Comparison of ENCODE assay signal across 10 cellular contexts in the genomic region with DNA sequence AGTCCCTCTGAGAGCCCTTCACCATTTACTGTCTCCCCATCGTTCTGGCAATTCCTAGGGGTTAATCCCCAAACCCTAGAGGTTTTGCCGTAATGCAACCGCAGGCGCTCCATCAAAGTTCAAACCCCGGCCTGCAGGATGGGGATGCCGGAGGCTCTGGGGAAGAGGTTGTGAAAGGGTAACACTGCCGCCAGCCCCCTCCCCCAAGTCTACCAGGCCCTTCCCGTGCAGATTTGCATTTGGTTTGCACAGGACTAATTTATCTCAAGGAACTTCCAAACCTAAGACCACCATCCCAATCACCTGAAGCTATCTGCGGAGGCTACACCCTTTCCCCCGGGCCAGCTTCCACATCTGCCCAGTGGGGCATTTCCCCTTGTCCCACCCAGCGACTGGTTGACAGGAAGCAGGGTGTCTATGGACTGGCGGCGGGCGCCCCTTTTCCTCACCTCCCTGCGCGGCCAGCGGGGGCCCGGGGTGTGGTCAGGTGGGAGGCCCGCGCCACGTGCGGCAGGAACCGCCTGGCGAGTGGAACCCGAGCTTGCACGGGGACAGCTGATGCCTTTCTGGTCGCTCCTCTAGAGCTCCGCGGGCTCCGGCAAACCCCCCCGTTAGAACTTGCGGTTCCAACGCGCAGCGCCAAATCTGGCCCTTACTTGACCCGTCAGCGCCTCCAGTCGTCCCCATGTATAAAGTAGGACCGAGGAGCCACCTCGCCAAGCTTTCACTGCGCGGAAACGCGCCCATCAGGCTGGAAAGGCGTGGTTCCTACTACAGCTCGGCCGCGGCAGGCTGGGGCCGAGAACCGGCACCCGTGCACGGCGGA. TPM values are rescaled to one million over a fixed set of nuclear protein-coding genes. Genes with fewer than 3 reads are reported as not detected.
DNase-seq lines count a peak whose midpoint lies in the region; ATAC-seq, FAIRE-seq and TF ChIP-seq lines count a peak whose summit lies in the region.
"Had no signal": no experiment of that assay in that cellular context is flagged by ENCODE, and none has a peak within 500 bp of the region (broad histone marks: within the 10 kb centered on the region; RNA-seq: fewer than 3 reads in every experiment).

No MANE protein-coding gene starts in this region.

- no peak overlapping the region for H3K27ac ChIP-seq in tibial artery
- H3K27ac ChIP-seq: ovary had no signal

- no peaks in the 10 kb centered on the region for H3K4me1 Mint-ChIP-seq in activated T-helper 1 cell treated with anti-CD3 and anti-CD28 coated beads, Interleukin-12 subunit alpha, Interleukin-12 subunit beta, Interleukin-2, Interleukin-4 antibody, amounts not matched to agents 30 ng/mL and 10 ng/mL and 1 ng/mL, durations not matched to agents 14 hours and 24 hours and 36 hours (ENCODE audit: low read depth)

- H3K9ac ChIP-seq in iPS-15b (ENCODE audit: low read depth, low read length): no peak overlapping the region

- H3K27me3 Mint-ChIP-seq in activated T-helper 1 cell treated with anti-CD3 and anti-CD28 coated beads, Interleukin-12 subunit alpha, Interleukin-12 subunit beta, Interleukin-2, Interleukin-4 antibody, amounts not matched to agents 30 ng/mL and 10 ng/mL and 1 ng/mL, durations not matched to agents 14 hours and 24 hours and 36 hours (ENCODE audit: insufficient read depth): peaks cover 37% of the 10 kb centered on the region

- DNase-seq in activated naive CD4-positive, alpha-beta T cell treated with Interleukin-2 at 50 U/mL for 16 hours: peak; percentile 17
- no peak for DNase-seq in activated naive CD4-positive, alpha-beta T cell treated with anti-CD3 and anti-CD28 coated beads, Interleukin-2, amount 50 U/mL, for 16 hours
- DNase-seq in activated T-helper 1 cell treated with anti-CD3 and anti-CD28 coated beads, Interleukin-12 subunit alpha, Interleukin-12 subunit beta, Interleukin-2, Interleukin-4 antibody, amounts not matched to agents 30 ng/mL and 10 ng/mL and 1 ng/mL, durations not matched to agents 14 hours and 24 hours and 36 hours (ENCODE audit: low spot score): no peak
- DNase-seq in tibial artery: peak in 1 of 2 donors; percentile 52
- no peak for DNase-seq in effector CD8-positive, alpha-beta T cell (lab: John Stamatoyannopoulos, UW)
- DNase-seq in GM19239 (ENCODE audit: insufficient read length, low spot score): no peak

- intact Hi-C loops in activated T-helper 1 cell treated with anti-CD3 and anti-CD28 coated beads, Interleukin-12 subunit alpha, Interleukin-12 subunit beta, Interleukin-2, Interleukin-4 antibody, amounts not matched to agents 30 ng/mL and 10 ng/mL and 1 ng/mL, durations not matched to agents 14 hours and 24 hours and 36 hours (cut with micrococcal nuclease): no loop called here
- intact Hi-C loops in tibial artery (cut with DNase I; ENCODE audit: low total_unique reads): no loop called here

- no peak overlapping the region for H3K27ac Mint-ChIP-seq in activated T-helper 1 cell treated with anti-CD3 and anti-CD28 coated beads, Interleukin-12 subunit alpha, Interleukin-12 subunit beta, Interleukin-2, Interleukin-4 antibody, amounts not matched to agents 30 ng/mL and 10 ng/mL and 1 ng/mL, durations not matched to agents 14 hours and 24 hours and 36 hours

- no peaks in the 10 kb centered on the region for H3K36me3 ChIP-seq in iPS-15b (ENCODE audit: control insufficient read depth, insufficient read depth, low read length)
- peaks cover 23 to 27% (median 27%) of the 10 kb centered on the region in 3 donors for H3K36me3 ChIP-seq in tibial artery
- H3K36me3 ChIP-seq: ovary had no signal

- H3K36me3 Mint-ChIP-seq in activated T-helper 1 cell treated with anti-CD3 and anti-CD28 coated beads, Interleukin-12 subunit alpha, Interleukin-12 subunit beta, Interleukin-2, Interleukin-4 antibody, amounts not matched to agents 30 ng/mL and 10 ng/mL and 1 ng/mL, durations not matched to agents 14 hours and 24 hours and 36 hours (ENCODE audit: low read depth): no peaks in the 10 kb centered on the region

- H3K9me3 ChIP-seq in iPS-15b (ENCODE audit: control insufficient read depth, insufficient read depth, low read length) (no peaks in the 10 kb centered on the region), tibial artery (no peaks in the 10 kb centered on the region)
- H3K9me3 ChIP-seq: ovary had no signal

- ATAC-seq in HG03135 (IDR thresholded peaks at IDR 0.05; ENCODE audit: unreplicated experiment): no peak

- no peaks in the 10 kb centered on the region for H3K9me3 Mint-ChIP-seq in activated T-helper 1 cell treated with anti-CD3 and anti-CD28 coated beads, Interleukin-12 subunit alpha, Interleukin-12 subunit beta, Interleukin-2, Interleukin-4 antibody, amounts not matched to agents 30 ng/mL and 10 ng/mL and 1 ng/mL, durations not matched to agents 14 hours and 24 hours and 36 hours

- peak overlapping the region; percentile 51 for H3K4me3 Mint-ChIP-seq in activated T-helper 1 cell treated with anti-CD3 and anti-CD28 coated beads, Interleukin-12 subunit alpha, Interleukin-12 subunit beta, Interleukin-2, Interleukin-4 antibody, amounts not matched to agents 30 ng/mL and 10 ng/mL and 1 ng/mL, durations not matched to agents 14 hours and 24 hours and 36 hours

- H3K4me1 ChIP-seq in iPS-15b (ENCODE audit: control insufficient read depth, insufficient read depth, low read length): no peaks in the 10 kb centered on the region
- H3K4me1 ChIP-seq in tibial artery: peaks cover 0 to 22% (median 17%) of the 10 kb centered on the region in 4 donors

- FAIRE-seq in GM19239 (lab: Jason Lieb, UNC): no peak
- FAIRE-seq: TTC549 had no signal

- peaks cover 28% of the 10 kb centered on the region for H3K27me3 ChIP-seq in iPS-15b (ENCODE audit: control insufficient read depth, insufficient read depth, low read length)
- peaks cover 0 to 7% of the 10 kb centered on the region in 2 donors for H3K27me3 ChIP-seq in tibial artery
- H3K27me3 ChIP-seq: ovary had no signal

- H3K4me3 ChIP-seq in iPS-15b (ENCODE audit: low read depth, low read length): peak overlapping the region; percentile 58
- H3K4me3 ChIP-seq in tibial artery: peak overlapping the region; percentile 4 to 5
- H3K4me3 ChIP-seq: ovary had no signal

- TF ChIP-seq CTCF in tibial artery (IDR thresholded peaks at IDR 0.05): no peak

RNA-seq across cellular contexts. Expression of a gene that starts 9.4 kb away (rescaled TPM):
- 3.2 and 3.3 TPM in 2 replicates for total RNA-seq in activated T-helper 1 cell treated with anti-CD3 and anti-CD28 coated beads, Interleukin-12 subunit alpha, Interleukin-12 subunit beta, Interleukin-2, Interleukin-4 antibody, amounts not matched to agents 30 ng/mL and 10 ng/mL and 1 ng/mL, durations not matched to agents 14 hours and 24 hours and 36 hours

RNA-seq across cellular contexts. Expression of a gene that starts 39.1 kb away (rescaled TPM):
- 93.3 and 96.0 TPM in 2 replicates for total RNA-seq in activated T-helper 1 cell treated with anti-CD3 and anti-CD28 coated beads, Interleukin-12 subunit alpha, Interleukin-12 subunit beta, Interleukin-2, Interleukin-4 antibody, amounts not matched to agents 30 ng/mL and 10 ng/mL and 1 ng/mL, durations not matched to agents 14 hours and 24 hours and 36 hours

RNA-seq across cellular contexts. Expression of a gene that starts 43.9 kb away (rescaled TPM):
- 67.5 and 72.3 TPM in 2 replicates for total RNA-seq in activated T-helper 1 cell treated with anti-CD3 and anti-CD28 coated beads, Interleukin-12 subunit alpha, Interleukin-12 subunit beta, Interleukin-2, Interleukin-4 antibody, amounts not matched to agents 30 ng/mL and 10 ng/mL and 1 ng/mL, durations not matched to agents 14 hours and 24 hours and 36 hours
